ENCODE assay signal across 23 cellular contexts in the genomic region with DNA sequence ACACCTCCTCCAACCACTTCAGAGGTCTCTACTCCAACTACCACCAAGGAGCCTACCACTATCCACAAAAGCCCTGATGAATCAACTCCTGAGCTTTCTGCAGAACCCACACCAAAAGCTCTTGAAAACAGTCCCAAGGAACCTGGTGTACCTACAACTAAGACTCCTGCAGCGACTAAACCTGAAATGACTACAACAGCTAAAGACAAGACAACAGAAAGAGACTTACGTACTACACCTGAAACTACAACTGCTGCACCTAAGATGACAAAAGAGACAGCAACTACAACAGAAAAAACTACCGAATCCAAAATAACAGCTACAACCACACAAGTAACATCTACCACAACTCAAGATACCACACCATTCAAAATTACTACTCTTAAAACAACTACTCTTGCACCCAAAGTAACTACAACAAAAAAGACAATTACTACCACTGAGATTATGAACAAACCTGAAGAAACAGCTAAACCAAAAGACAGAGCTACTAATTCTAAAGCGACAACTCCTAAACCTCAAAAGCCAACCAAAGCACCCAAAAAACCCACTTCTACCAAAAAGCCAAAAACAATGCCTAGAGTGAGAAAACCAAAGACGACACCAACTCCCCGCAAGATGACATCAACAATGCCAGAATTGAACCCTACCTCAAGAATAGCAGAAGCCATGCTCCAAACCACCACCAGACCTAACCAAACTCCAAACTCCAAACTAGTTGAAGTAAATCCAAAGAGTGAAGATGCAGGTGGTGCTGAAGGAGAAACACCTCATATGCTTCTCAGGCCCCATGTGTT. TPM values are rescaled to one million over a fixed set of nuclear protein-coding genes. Genes with fewer than 3 reads are reported as not detected.
A peak's percentile ranks its signal among the peaks of the same experiment; 100 is the strongest.
DNase-seq lines count a peak whose midpoint lies in the region; ATAC-seq lines count a peak whose summit lies in the region.
"Had no signal": no experiment of that assay in that cellular context is flagged by ENCODE, and none has a peak within 500 bp of the region (broad histone marks: within the 10 kb centered on the region; RNA-seq: fewer than 3 reads in every experiment).

No MANE protein-coding gene starts in this region.

- H3K36me3 Mint-ChIP-seq in activated naive CD4-positive, alpha-beta T cell treated with anti-CD3 and anti-CD28 coated beads for 36 hours (ENCODE audit: low read depth), result peaks cover 37% of the 10 kb centered on the region
- peaks cover 21% of the 10 kb centered on the region for H3K36me3 Mint-ChIP-seq in activated CD8-positive, alpha-beta T cell treated with anti-CD3 and anti-CD28 coated beads, Interleukin-2, amount 10 ng/mL, durations not matched to agents 7 days and 5 days (ENCODE audit: low read depth)

- POLR2A ChIA-PET in activated CD8-positive, alpha-beta T cell treated with anti-CD3 and anti-CD28 coated beads, Interleukin-2, amount 10 ng/mL, durations not matched to agents 7 days and 5 days (lab: Charles Lee), result interaction anchor here (0.6 to 1.9 kb wide), 3 partner anchors 11 to 887 kb away, joined by 3 to 5 read pairs (median 4); no protein-coding TSS in a partner anchor

- H3K27me3 Mint-ChIP-seq in activated naive CD4-positive, alpha-beta T cell treated with anti-CD3 and anti-CD28 coated beads for 36 hours (ENCODE audit: low read depth), result no peaks in the 10 kb centered on the region
- no peaks in the 10 kb centered on the region for H3K27me3 Mint-ChIP-seq in activated CD8-positive, alpha-beta T cell treated with anti-CD3 and anti-CD28 coated beads, Interleukin-2, amount 10 ng/mL, durations not matched to agents 7 days and 5 days (ENCODE audit: low read depth)

- no peak overlapping the region for H3K27ac Mint-ChIP-seq in activated naive CD4-positive, alpha-beta T cell treated with anti-CD3 and anti-CD28 coated beads for 36 hours
- no peak overlapping the region for H3K27ac Mint-ChIP-seq in activated CD8-positive, alpha-beta T cell treated with anti-CD3 and anti-CD28 coated beads, Interleukin-2, amount 10 ng/mL, durations not matched to agents 7 days and 5 days
- H3K27ac Mint-ChIP-seq: CD8-positive, alpha-beta T cell had no signal

- ATAC-seq in activated CD4-positive, CD25-positive, alpha-beta regulatory T cell treated with anti-CD3 and anti-CD28 coated beads, Interleukin-2, amount 50 U/mL, for 24 hours, result peak; percentile 26 to 32
- peak; percentile 28 for ATAC-seq in activated CD8-positive, alpha-beta T cell treated with anti-CD3 and anti-CD28 coated beads, Interleukin-2, amount 10 ng/mL, durations not matched to agents 7 days and 5 days
- ATAC-seq in stimulated activated naive CD8-positive, alpha-beta T cell treated with anti-CD3 and anti-CD28 coated beads, Interleukin-15, Interleukin-2, amounts not matched to agents 100 U/mL and 50 U/mL, for 24 hours, result peak; percentile 55
- ATAC-seq: CD8-positive, alpha-beta T cell; Right ventricle myocardium inferior had no signal

- H3K4me1 Mint-ChIP-seq in activated naive CD4-positive, alpha-beta T cell treated with anti-CD3 and anti-CD28 coated beads for 36 hours (ENCODE audit: low read depth), result peaks cover 49% of the 10 kb centered on the region
- H3K4me1 Mint-ChIP-seq in activated CD8-positive, alpha-beta T cell treated with anti-CD3 and anti-CD28 coated beads, Interleukin-2, amount 10 ng/mL, durations not matched to agents 7 days and 5 days (ENCODE audit: low read depth), result peaks cover 32% of the 10 kb centered on the region

- DNase-seq in activated CD4-positive, CD25-positive, alpha-beta regulatory T cell treated with anti-CD3 and anti-CD28 coated beads, Interleukin-2, amount 50 U/mL, for 72 hours, result no peak
- peak; percentile 46 for DNase-seq in activated naive CD4-positive, alpha-beta T cell treated with anti-CD3 and anti-CD28 coated beads for 36 hours
- DNase-seq in activated naive CD4-positive, alpha-beta T cell treated with anti-CD3 and anti-CD28 coated beads, Interleukin-2, amount 50 U/mL, for 16 hours, result no peak
- peak; percentile 41 for DNase-seq in activated CD8-positive, alpha-beta T cell treated with anti-CD3 and anti-CD28 coated beads, Interleukin-2, amount 10 ng/mL, durations not matched to agents 7 days and 5 days
- no peak for DNase-seq in stimulated activated naive CD8-positive, alpha-beta T cell treated with anti-CD3 and anti-CD28 coated beads, Interleukin-15, Interleukin-2, amounts not matched to agents 100 U/mL and 50 U/mL, for 24 hours
- DNase-seq in Kasumi-1 (lab: John Stamatoyannopoulos, UW), result no peak
- no peak for DNase-seq in AG20443 (ENCODE audit: low spot score)
- DNase-seq: ACHN; Calu3; CD8-positive, alpha-beta T cell; DMS53; GDM1; GOT3; HCEC 1CT; MV-4-11; NCI-H1694; NCI-H2081 treated with DMSO at 0.1 percent for 48 hours; NCI-H446; NCI-H526 treated with DMSO at 0.1 percent for 48 hours had no signal

- CTCF ChIA-PET in activated naive CD4-positive, alpha-beta T cell treated with anti-CD3 and anti-CD28 coated beads for 36 hours (lab: Charles Lee), result interaction anchor here (0.9 to 2.2 kb wide), 7 partner anchors 9 to 66 kb away, joined by 4 to 13 read pairs (median 5); a partner anchor contains a TSS
- CTCF ChIA-PET in activated CD8-positive, alpha-beta T cell treated with anti-CD3 and anti-CD28 coated beads, Interleukin-2, amount 10 ng/mL, durations not matched to agents 7 days and 5 days (lab: Charles Lee), result interaction anchor here (0.8 to 1.5 kb wide), 8 partner anchors 12 to 67 kb away, joined by 3 to 9 read pairs (median 4); a partner anchor contains a TSS

- H3K9me3 Mint-ChIP-seq in activated naive CD4-positive, alpha-beta T cell treated with anti-CD3 and anti-CD28 coated beads for 36 hours, result no peaks in the 10 kb centered on the region
- no peaks in the 10 kb centered on the region for H3K9me3 Mint-ChIP-seq in activated CD8-positive, alpha-beta T cell treated with anti-CD3 and anti-CD28 coated beads, Interleukin-2, amount 10 ng/mL, durations not matched to agents 7 days and 5 days (ENCODE audit: insufficient read depth)
- H3K9me3 Mint-ChIP-seq: CD8-positive, alpha-beta T cell had no signal

- no peak overlapping the region for H3K4me3 Mint-ChIP-seq in activated naive CD4-positive, alpha-beta T cell treated with anti-CD3 and anti-CD28 coated beads for 36 hours
- no peak overlapping the region for H3K4me3 Mint-ChIP-seq in activated CD8-positive, alpha-beta T cell treated with anti-CD3 and anti-CD28 coated beads, Interleukin-2, amount 10 ng/mL, durations not matched to agents 7 days and 5 days
- H3K4me3 Mint-ChIP-seq: CD8-positive, alpha-beta T cell had no signal

- intact Hi-C loops in activated naive CD4-positive, alpha-beta T cell treated with anti-CD3 and anti-CD28 coated beads for 36 hours (cut with micrococcal nuclease), result loop anchor here (1.0 to 10.0 kb wide), 4 partner anchors 13 to 1554 kb away; a partner anchor contains a TSS

RNA-seq across cellular contexts. Expression of a gene that starts 12.4 kb away (rescaled TPM):
- 10 to 100 TPM; 83.8 to 86.8 TPM for total RNA-seq in activated naive CD4-positive, alpha-beta T cell treated with anti-CD3 and anti-CD28 coated beads for 36 hours
- total RNA-seq in activated CD8-positive, alpha-beta T cell treated with anti-CD3 and anti-CD28 coated beads, Interleukin-2, amount 10 ng/mL, durations not matched to agents 7 days and 5 days, result under 1 TPM; 0.05 to 0.13 TPM
- total RNA-seq: CD8-positive, alpha-beta T cell; M059J; SJSA1 had no signal

Comparison
In these comparisons a context has a peak if more than half of its experiments do, and no peak if none do; other contexts are left out.
1. DNase-seq: peak in activated naive CD4-positive, alpha-beta T cell treated with anti-CD3 and anti-CD28 coated beads for 36 hours (single experiment) and activated CD8-positive, alpha-beta T cell treated with anti-CD3 and anti-CD28 coated beads, Interleukin-2, amount 10 ng/mL, durations not matched to agents 7 days and 5 days (single experiment); none in activated CD4-positive, CD25-positive, alpha-beta regulatory T cell treated with anti-CD3 and anti-CD28 coated beads, Interleukin-2, amount 50 U/mL, for 72 hours (single experiment), activated naive CD4-positive, alpha-beta T cell treated with anti-CD3 and anti-CD28 coated beads, Interleukin-2, amount 50 U/mL, for 16 hours (single experiment), stimulated activated naive CD8-positive, alpha-beta T cell treated with anti-CD3 and anti-CD28 coated beads, Interleukin-15, Interleukin-2, amounts not matched to agents 100 U/mL and 50 U/mL, for 24 hours (single experiment), Kasumi-1 (0 of 2) and AG20443 (single experiment).
2. RNA of a gene that starts 12.4 kb away (total RNA-seq): 83.8 to 86.8 TPM in activated naive CD4-positive, alpha-beta T cell treated with anti-CD3 and anti-CD28 coated beads for 36 hours; 0.05 to 0.13 TPM in activated CD8-positive, alpha-beta T cell treated with anti-CD3 and anti-CD28 coated beads, Interleukin-2, amount 10 ng/mL, durations not matched to agents 7 days and 5 days; every median in the first group is over 10 times any median in the second.
3. Peak in every context shown above with its lines, with median percentiles within 50 percentile points of each other: ATAC-seq.